ENCODE assay signal across 8 cellular contexts in the genomic region with DNA sequence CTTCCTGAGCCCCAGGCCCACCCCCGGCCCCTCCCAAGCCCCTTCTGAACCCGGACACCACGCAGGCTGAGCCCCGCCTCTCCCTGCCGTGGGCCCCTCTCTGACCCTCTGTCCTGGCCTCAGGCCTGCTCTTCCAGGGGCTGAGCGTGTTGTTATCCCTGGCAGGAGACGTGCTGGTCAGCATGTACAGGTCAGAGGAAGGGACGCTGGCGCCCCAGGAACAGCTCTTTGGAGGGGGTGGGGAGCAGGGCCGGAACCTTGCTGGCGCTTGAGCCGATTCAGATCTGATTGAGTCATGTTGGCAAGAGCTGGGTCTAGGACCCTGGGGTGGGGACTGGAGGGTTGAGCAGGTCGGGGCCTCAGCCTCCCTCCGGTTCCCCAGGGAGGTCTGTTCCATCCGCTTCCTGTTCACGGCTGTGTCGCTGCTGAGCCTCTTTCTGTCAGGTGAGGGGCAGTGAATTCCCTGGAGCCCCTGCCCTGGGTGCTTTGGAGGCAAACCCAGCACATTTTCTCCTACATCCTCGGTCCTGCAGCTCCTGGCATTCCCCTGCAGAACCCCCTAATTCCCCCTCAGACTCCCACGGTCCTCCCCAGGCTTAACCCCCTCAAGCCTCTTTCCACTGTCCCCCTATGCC. TPM values are rescaled to one million over a fixed set of nuclear protein-coding genes. Genes with fewer than 3 reads are reported as not detected.
DNase-seq lines count a peak whose midpoint lies in the region; ATAC-seq and TF ChIP-seq lines count a peak whose summit lies in the region.

No MANE protein-coding gene starts in this region.

- H3K4me3 ChIP-seq in BJ (ENCODE audit: low read depth, low read length), result peak overlapping the region; percentile 57
- H3K4me3 ChIP-seq in fibroblast of villous mesenchyme (ENCODE audit: low read depth, low read length), result peak overlapping the region; percentile 64
- peak overlapping the region in 1 of 2 donors; percentile 49 for H3K4me3 ChIP-seq in neuronal stem cell (ENCODE audit: low read length in 2 of 2)

- H3K4me1 ChIP-seq in neuronal stem cell (ENCODE audit: control insufficient read depth in 2 of 2, insufficient read depth in 1 of 2, low read depth in 1 of 2, low read length in 2 of 2), result peaks cover 12% of the 10 kb centered on the region in 2 donors

- TF ChIP-seq CTCF in BJ (IDR thresholded peaks at IDR 0.05; ENCODE audit: insufficient read depth, low read depth, low read length) (peak; percentile 51), fibroblast of villous mesenchyme (IDR thresholded peaks at IDR 0.05; ENCODE audit: insufficient read depth, low read depth, low read length) (peak; percentile 45)

- peak overlapping the region; percentile 83 for H2BK15ac ChIP-seq in neuronal stem cell (ENCODE audit: low read length)

- H2BK5ac ChIP-seq in neuronal stem cell (ENCODE audit: low read length), result peak overlapping the region; percentile 85

- peak overlapping the region; percentile 99 for H2AFZ ChIP-seq in neuronal stem cell (ENCODE audit: low read length)

- peak overlapping the region; percentile 24 for H3K27ac ChIP-seq in neuronal stem cell (replicated peaks; ENCODE audit: low read length)

- no peak for DNase-seq in BJ (ENCODE audit: low read depth)
- DNase-seq in NCI-H524 treated with DMSO at 0.1 percent for 48 hours (lab: John Stamatoyannopoulos, UW), result peak; percentile 16
- peak; percentile 61 to 72 for DNase-seq in activated T-cell treated with anti-CD3 and anti-CD28 coated beads, Interleukin-2, amount 50 U/mL, for 48 hours
- peak; percentile 59 for DNase-seq in fibroblast of villous mesenchyme (ENCODE audit: low read depth)
- DNase-seq in neuronal stem cell (ENCODE audit: low spot score), result peak; percentile 49
- no peak for DNase-seq in cortex of kidney (lab: John Stamatoyannopoulos, UW)

- H4K8ac ChIP-seq in neuronal stem cell (ENCODE audit: low read depth, low read length), result no peak overlapping the region

- peak overlapping the region; percentile 68 for H2BK120ac ChIP-seq in neuronal stem cell (ENCODE audit: low read depth, low read length)

- peak overlapping the region; percentile 57 for H3K4me2 ChIP-seq in neuronal stem cell (ENCODE audit: insufficient read depth, low read length, poor library complexity, severe bottlenecking)

- H3K79me1 ChIP-seq in neuronal stem cell (ENCODE audit: low read depth, low read length), result no peaks in the 10 kb centered on the region

- peak overlapping the region; percentile 40 for H3K9ac ChIP-seq in neuronal stem cell (ENCODE audit: low read depth, low read length, poor library complexity)

- H2AK5ac ChIP-seq in neuronal stem cell (ENCODE audit: low read depth, low read length), result peak overlapping the region; percentile 53

- peak overlapping the region; percentile 50 for H3K14ac ChIP-seq in neuronal stem cell (ENCODE audit: low read length)

- peak overlapping the region; percentile 18 for H3K4ac ChIP-seq in neuronal stem cell (ENCODE audit: low read length)

- H3K18ac ChIP-seq in neuronal stem cell (ENCODE audit: low read length), result peak overlapping the region; percentile 88

- no peak overlapping the region for H4K91ac ChIP-seq in neuronal stem cell (ENCODE audit: low read depth, low read length, poor library complexity)

- CTCF ChIA-PET in BJ (lab: Yijun Ruan, JAX), result interaction anchor here (1.0 to 2.2 kb wide), 7 partner anchors 12 to 337 kb away, joined by 3 to 12 read pairs (median 4); partner anchors contain the start of gene SCAND1

- no peaks in the 10 kb centered on the region for H3K9me3 ChIP-seq in neuronal stem cell (replicated peaks in 1 of 2; ENCODE audit: control insufficient read depth in 2 of 2, insufficient read depth in 1 of 2, low read depth in 1 of 2, low read length in 2 of 2)

- peak overlapping the region; percentile 96 for H2BK12ac ChIP-seq in neuronal stem cell (ENCODE audit: low read length)

- peaks cover 6% of the 10 kb centered on the region for H3K36me3 ChIP-seq in BJ (ENCODE audit: control insufficient read depth, insufficient read depth, low read length)
- H3K36me3 ChIP-seq in neuronal stem cell (replicated peaks in 1 of 2; ENCODE audit: control insufficient read depth in 2 of 2, insufficient read depth in 2 of 2, low read length in 2 of 2), result peaks cover 5 to 20% of the 10 kb centered on the region in 2 donors

- H3K23ac ChIP-seq in neuronal stem cell (ENCODE audit: low read depth, low read length, poor library complexity), result peak overlapping the region; percentile 77

- POLR2A ChIA-PET in BJ (lab: Charles Lee), result no interaction called here

- no CpG with 5 or more reads among the region's 19 CpGs for WGBS in neuronal stem cell (ENCODE audit: extremely low coverage in 2 of 2, insufficient read length in 2 of 2, insufficient replicate concordance in 1 of 2), 2 donors

- peak; percentile 19 for ATAC-seq in GM21825 (IDR thresholded peaks at IDR 0.05; ENCODE audit: unreplicated experiment)
- ATAC-seq in GM21576 (IDR thresholded peaks at IDR 0.05; ENCODE audit: unreplicated experiment), result no peak

- no peaks in the 10 kb centered on the region for H3K27me3 ChIP-seq in BJ (ENCODE audit: control insufficient read depth, insufficient read depth, low read length)
- H3K27me3 ChIP-seq in neuronal stem cell (ENCODE audit: control insufficient read depth in 3 of 3, insufficient read depth in 3 of 3, low read depth in 1 of 3, low read length in 3 of 3), result peaks cover 0 to 12% (median 0%) of the 10 kb centered on the region in 3 experiments

RNA-seq across cellular contexts. Expression of gene SPAG4, which starts 1.9 kb away (rescaled TPM):
- polyA plus RNA-seq in BJ (2011; rRNA removed), result 8.3 and 11.4 TPM in 2 replicates
- polyA minus RNA-seq in BJ (2011; rRNA and poly(A)+ RNA removed), result 3.9 and 4.9 TPM in 2 replicates
- total RNA-seq in fibroblast of villous mesenchyme, result 5.6 and 8.1 TPM in 2 replicates
- polyA plus RNA-seq in neuronal stem cell (2013, experiment 1 of 2), result 3.1 TPM
- 3.2 TPM for polyA plus RNA-seq in neuronal stem cell (2013, experiment 2 of 2)

RNA-seq across cellular contexts. Expression of gene CPNE1, which starts 47.2 kb away (rescaled TPM):
- 134 and 217 TPM in 2 replicates for polyA plus RNA-seq in BJ (2011; rRNA removed)
- 142 and 150 TPM in 2 replicates for polyA minus RNA-seq in BJ (2011; rRNA and poly(A)+ RNA removed)
- 92.0 and 143 TPM in 2 replicates for total RNA-seq in fibroblast of villous mesenchyme
- polyA plus RNA-seq in neuronal stem cell (2013, experiment 1 of 2), result 191 TPM
- 176 TPM for polyA plus RNA-seq in neuronal stem cell (2013, experiment 2 of 2)

RNA-seq across cellular contexts. Expression of gene RBM12, which starts 47.2 kb away (rescaled TPM):
- 54.4 and 60.2 TPM in 2 replicates for polyA plus RNA-seq in BJ (2011; rRNA removed)
- 87.9 and 140 TPM in 2 replicates for polyA minus RNA-seq in BJ (2011; rRNA and poly(A)+ RNA removed)
- 50.9 and 56.1 TPM in 2 replicates for total RNA-seq in fibroblast of villous mesenchyme
- 127 TPM for polyA plus RNA-seq in neuronal stem cell (2013, experiment 1 of 2)
- polyA plus RNA-seq in neuronal stem cell (2013, experiment 2 of 2), result 126 TPM

Comparison
In these comparisons a context has a peak if more than half of its experiments do, and no peak if none do; other contexts are left out.
1. DNase-seq: peak in NCI-H524 treated with DMSO at 0.1 percent for 48 hours (single experiment), activated T-cell treated with anti-CD3 and anti-CD28 coated beads, Interleukin-2, amount 50 U/mL, for 48 hours (2 of 2), fibroblast of villous mesenchyme (single experiment) and neuronal stem cell (single experiment); none in BJ (single experiment) and cortex of kidney (single experiment).